10 cellular contexts compared by ENCODE assay signal in the genomic region with DNA sequence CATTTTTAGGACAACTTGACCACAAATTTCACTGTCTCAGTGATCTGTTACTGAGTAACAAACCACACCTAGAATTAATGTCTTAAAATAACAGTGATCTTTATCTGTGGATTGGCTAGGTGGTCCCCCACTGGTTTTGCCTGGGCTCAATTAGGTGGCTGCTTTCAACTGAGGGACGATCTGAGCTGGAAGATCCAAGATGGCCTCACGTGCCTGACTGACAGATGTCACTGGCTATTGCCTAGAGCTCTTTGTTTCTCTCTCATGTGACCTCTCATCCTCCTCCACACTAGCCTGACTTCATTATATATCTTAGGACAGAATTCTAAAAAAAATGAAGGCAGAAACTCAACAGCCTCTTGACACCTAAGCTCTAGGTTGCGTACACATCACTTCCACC. TPM values are rescaled to one million over a fixed set of nuclear protein-coding genes. Genes with fewer than 3 reads are reported as not detected.
"Had no signal": no experiment of that assay in that cellular context is flagged by ENCODE, and none has a peak within 500 bp of the region (broad histone marks: within the 10 kb centered on the region; RNA-seq: fewer than 3 reads in every experiment).

No MANE protein-coding gene starts in this region.

- H2AFZ ChIP-seq: GM23338 had no signal

- DNase-seq: H9, HCEC 1CT, HFFc6, KG1 had no signal

- H3K27ac ChIP-seq: HL-60 had no signal

- H3K4me3 ChIP-seq: GM23338 had no signal

- ATAC-seq: GM23338, HepG2 had no signal

- H3K4me2 ChIP-seq: GM23338 had no signal

- FAIRE-seq: H1, H54, HepG2 had no signal

RNA-seq across cellular contexts. Expression of a gene that starts 59.7 kb away (rescaled TPM):
- polyA plus RNA-seq: IgD-negative memory B cell had no signal
